11 cellular contexts compared by ENCODE assay signal in the genomic region with DNA sequence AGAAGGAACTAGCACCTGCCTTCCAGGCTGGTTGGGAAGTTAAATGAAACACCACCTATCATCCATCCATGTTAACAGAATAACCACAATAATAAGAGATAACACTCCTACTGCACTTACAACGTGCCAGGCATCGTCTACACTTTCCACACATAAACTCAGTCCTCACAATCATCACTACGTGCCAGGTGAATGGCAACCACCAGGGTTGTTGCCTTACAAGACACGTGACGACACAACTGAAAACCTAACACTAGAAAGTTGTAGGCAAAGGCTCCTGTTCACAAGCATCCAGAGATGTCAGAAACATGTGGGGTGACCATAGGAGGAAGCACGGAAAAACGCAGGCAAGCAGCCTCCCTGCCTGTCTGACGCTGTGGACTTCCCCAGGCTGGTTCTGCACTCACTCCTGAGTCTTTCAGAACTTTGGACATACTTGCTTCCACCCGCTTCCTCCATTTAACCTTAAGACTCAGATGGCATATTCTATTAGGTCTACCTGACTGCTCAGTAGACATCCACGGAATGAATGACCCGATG. TPM values are rescaled to one million over a fixed set of nuclear protein-coding genes. Genes with fewer than 3 reads are reported as not detected.
DNase-seq lines count a peak whose midpoint lies in the region; ATAC-seq and TF ChIP-seq lines count a peak whose summit lies in the region.
"Had no signal": no experiment of that assay in that cellular context is flagged by ENCODE, and none has a peak within 500 bp of the region (broad histone marks: within the 10 kb centered on the region; RNA-seq: fewer than 3 reads in every experiment).

No MANE protein-coding gene starts in this region.

- H4K20me1 ChIP-seq in BLaER1: peaks cover 100% of the 10 kb centered on the region

- peak overlapping the region; percentile 62 for H3K27ac ChIP-seq in BLaER1

- no peak overlapping the region; the same call in 1 of the 2 replicates for H3K9ac ChIP-seq in BLaER1

- CTCF ChIA-PET in Calu3 (lab: Charles Lee): no interaction called here

- intact Hi-C loops in Calu3 (cut with micrococcal nuclease; ENCODE audit: unreplicated experiment): no loop called here

- no peak for ATAC-seq in activated T-helper 17 cell treated with anti-CD3 and anti-CD28 coated beads, Interleukin-2, amount 50 U/mL, for 72 hours (replicated peaks)
- ATAC-seq in naive B cell (ENCODE audit: low read depth in 2 of 2): no peak
- no peak for ATAC-seq in HG03097 (IDR thresholded peaks at IDR 0.05; ENCODE audit: low FRiP score, unreplicated experiment)
- no peak for ATAC-seq in HG03354 (IDR thresholded peaks at IDR 0.05; ENCODE audit: poor library complexity, severe bottlenecking, unreplicated experiment)

- peaks cover 73% of the 10 kb centered on the region for H3K4me1 ChIP-seq in BLaER1

- peak overlapping the region; percentile 87 for H3K4me3 Mint-ChIP-seq in activated T-helper 17 cell treated with anti-CD3 and anti-CD28 coated beads, Interleukin-2, amount 50 U/mL, for 72 hours
- H3K4me3 Mint-ChIP-seq in naive B cell (peak overlapping the region; percentile 71 to 89 (median 84)), Calu3 (ENCODE audit: low read depth, unreplicated experiment) (no peak overlapping the region)
- H3K4me3 Mint-ChIP-seq: nephron had no signal

- peaks cover 75% of the 10 kb centered on the region for H3K36me3 Mint-ChIP-seq in activated T-helper 17 cell treated with anti-CD3 and anti-CD28 coated beads, Interleukin-2, amount 50 U/mL, for 72 hours (ENCODE audit: low read depth)
- H3K36me3 Mint-ChIP-seq in naive B cell (no peaks in the 10 kb centered on the region), Calu3 (ENCODE audit: insufficient read depth, unreplicated experiment) (peaks cover 5% of the 10 kb centered on the region)

- no peak overlapping the region for H3K4me3 ChIP-seq in BLaER1
- H3K4me3 ChIP-seq: ascending aorta had no signal

- H3K4me1 Mint-ChIP-seq in activated T-helper 17 cell treated with anti-CD3 and anti-CD28 coated beads, Interleukin-2, amount 50 U/mL, for 72 hours: peaks cover 70% of the 10 kb centered on the region
- peaks cover 67 to 98% (median 88%) of the 10 kb centered on the region in 3 donors for H3K4me1 Mint-ChIP-seq in naive B cell
- peaks cover 17% of the 10 kb centered on the region for H3K4me1 Mint-ChIP-seq in Calu3 (ENCODE audit: low read depth, unreplicated experiment)

- no peak for TF ChIP-seq CTCF in Calu3 (IDR thresholded peaks at IDR 0.05; ENCODE audit: unreplicated experiment)

- no peaks in the 10 kb centered on the region for H3K27me3 ChIP-seq in BLaER1
- H3K27me3 ChIP-seq: ascending aorta had no signal

- H3K9me3 Mint-ChIP-seq in activated T-helper 17 cell treated with anti-CD3 and anti-CD28 coated beads, Interleukin-2, amount 50 U/mL, for 72 hours: no peaks in the 10 kb centered on the region
- no peaks in the 10 kb centered on the region for H3K9me3 Mint-ChIP-seq in naive B cell
- no peaks in the 10 kb centered on the region for H3K9me3 Mint-ChIP-seq in Calu3 (ENCODE audit: low read depth, unreplicated experiment)
- H3K9me3 Mint-ChIP-seq: nephron had no signal

- BruUV-seq in Calu3 (replicated peaks; lab: Mats Ljungman, UMichigan): no TSS peak

- H3K27ac Mint-ChIP-seq in activated T-helper 17 cell treated with anti-CD3 and anti-CD28 coated beads, Interleukin-2, amount 50 U/mL, for 72 hours: peak overlapping the region; percentile 93
- H3K27ac Mint-ChIP-seq in naive B cell (peak overlapping the region; percentile 91 to 98 (median 96)), Calu3 (ENCODE audit: unreplicated experiment) (no peak overlapping the region)
- H3K27ac Mint-ChIP-seq: nephron had no signal

- no peaks in the 10 kb centered on the region for H3K9me3 ChIP-seq in BLaER1
- H3K9me3 ChIP-seq: ascending aorta had no signal

- H3K36me3 ChIP-seq in BLaER1: peaks cover 68% of the 10 kb centered on the region
- H3K36me3 ChIP-seq: ascending aorta had no signal

- no peaks in the 10 kb centered on the region for H3K27me3 Mint-ChIP-seq in activated T-helper 17 cell treated with anti-CD3 and anti-CD28 coated beads, Interleukin-2, amount 50 U/mL, for 72 hours
- no peaks in the 10 kb centered on the region for H3K27me3 Mint-ChIP-seq in naive B cell
- H3K27me3 Mint-ChIP-seq in Calu3 (ENCODE audit: unreplicated experiment): no peaks in the 10 kb centered on the region

- DNase-seq in GF-D8 (lab: John Stamatoyannopoulos, UW): peak; percentile 33
- no peak for DNase-seq in naive B cell
- no peak for DNase-seq in NCI-H2171 treated with DMSO at 0.1 percent for 48 hours (lab: John Stamatoyannopoulos, UW)
- no peak for DNase-seq in Calu3
- DNase-seq: NCI-H2029 treated with DMSO at 0.1 percent for 48 hours had no signal

- peak overlapping the region; percentile 75 for H3K4me2 ChIP-seq in BLaER1

RNA-seq across cellular contexts. Expression of a gene that starts 7.0 kb away (rescaled TPM):
- 100 to 1,000 TPM; 291 to 399 TPM for total RNA-seq in activated T-helper 17 cell treated with anti-CD3 and anti-CD28 coated beads, Interleukin-2, amount 50 U/mL, for 72 hours
- polyA plus RNA-seq in naive B cell (ENCODE audit: low read depth in 6 of 6): 100 to 1,000 TPM; 328 to 445 (median 382) TPM
- total RNA-seq in Calu3 (2022): 198 and 207 TPM in 2 replicates
